ENCODE assay signal across 23 cellular contexts in genomic region chr11:83523676-83524075, GRCh38.
DNase-seq lines count a peak whose midpoint lies in the region; ATAC-seq, FAIRE-seq and TF ChIP-seq lines count a peak whose summit lies in the region.
"Had no signal": no experiment of that assay in that cellular context is flagged by ENCODE, and none has a peak within 500 bp of the region (broad histone marks: within the 10 kb centered on the region; RNA-seq: fewer than 3 reads in every experiment).

No MANE protein-coding gene starts in this region.

- no peak for TF ChIP-seq POLR2A in H1 (IDR thresholded peaks at IDR 0.05; ENCODE audit: control extremely low read depth in 1 of 2, low read depth in 2 of 2, low read length in 2 of 2)

- no peak for FAIRE-seq in H1 (lab: Jason Lieb, UNC)
- FAIRE-seq: A549, GM19239, K562 had no signal

- no peaks in the 10 kb centered on the region for H3K27me3 ChIP-seq in H1 (replicated peaks in 1 of 4; ENCODE audit: control insufficient read depth in 3 of 4, extremely low read depth in 1 of 4, insufficient read depth in 3 of 4, low read length in 3 of 4)
- H3K27me3 ChIP-seq: BLaER1 treated with 17β-estradiol and CSF1 and Interleukin-3, amounts not matched to agents 10 nM and 100 nM; Peyer's patch had no signal

- CTCF ChIA-PET in H1 (lab: Charles Lee; ENCODE audit: partially characterized antibody) = interaction anchor here (0.7 to 4.0 kb wide), 18 partner anchors 10 to 299 kb away, joined by 3 to 27 read pairs (median 5); no protein-coding TSS in a partner anchor

- POLR2A ChIA-PET in H1 (lab: Charles Lee; ENCODE audit: partially characterized antibody) = no interaction called here

- H2BK15ac ChIP-seq in H1 (ENCODE audit: low read length) = no peak overlapping the region

- no peaks in the 10 kb centered on the region for H3K23me2 ChIP-seq in H1 (ENCODE audit: low read depth, low read length)

- no peak overlapping the region for H2BK5ac ChIP-seq in H1 (ENCODE audit: low read depth, low read length)

- no peaks in the 10 kb centered on the region for H3K79me1 ChIP-seq in H1 (ENCODE audit: low read depth, low read length)

- H2BK120ac ChIP-seq in H1 (replicated peaks; ENCODE audit: low read depth, low read length) = no peak overlapping the region

- H4K8ac ChIP-seq in H1 (ENCODE audit: extremely low read depth, insufficient read depth, low read length) = no peak overlapping the region

- H2BK12ac ChIP-seq in H1 (ENCODE audit: low read depth, low read length) = no peak overlapping the region

- H2BK20ac ChIP-seq in H1 (ENCODE audit: low read length) = no peak overlapping the region

- 0 out of 2 replicates have a peak overlapping the region, but pooled peaks have one; percentile 58 for H2AFZ ChIP-seq in H1 (ENCODE audit: low read length)

- no peak overlapping the region for H3K14ac ChIP-seq in H1 (ENCODE audit: insufficient read length)

- no peak overlapping the region for H2AK5ac ChIP-seq in H1 (ENCODE audit: low read depth, low read length)

- no peak overlapping the region for H3K4me3 ChIP-seq in H1 (ENCODE audit: extremely low read depth in 1 of 4, insufficient read depth in 2 of 4, low read depth in 3 of 4, low read length in 4 of 4)
- H3K4me3 ChIP-seq: A549; BLaER1 treated with 17β-estradiol and CSF1 and Interleukin-3, amounts not matched to agents 10 nM and 100 nM; K562; Peyer's patch had no signal

- no peaks in the 10 kb centered on the region for H3K36me3 ChIP-seq in H1 (ENCODE audit: control insufficient read depth in 2 of 4, insufficient read depth in 4 of 4, low read length in 3 of 4)
- H3K36me3 ChIP-seq: BLaER1 treated with 17β-estradiol and CSF1 and Interleukin-3, amounts not matched to agents 10 nM and 100 nM; Peyer's patch had no signal

- H4K20me1 ChIP-seq in H1 (replicated peaks in 1 of 2; ENCODE audit: control insufficient read depth in 1 of 2, insufficient read depth in 2 of 2, low read length in 2 of 2) = no peaks in the 10 kb centered on the region
- H4K20me1 ChIP-seq: BLaER1 treated with 17β-estradiol and CSF1 and Interleukin-3, amounts not matched to agents 10 nM and 100 nM had no signal

- ATAC-seq in GM18502 (IDR thresholded peaks at IDR 0.05; ENCODE audit: poor library complexity, unreplicated experiment) = no peak
- no peak for ATAC-seq in GM19467 (IDR thresholded peaks at IDR 0.05; ENCODE audit: unreplicated experiment)
- ATAC-seq: A549; CD8-positive, alpha-beta T cell; K562; SK-N-SH treated with all-trans-retinoic acid at 6 μM for 48 hours had no signal

- TF ChIP-seq EP300 in H1 (IDR thresholded peaks at IDR 0.05; ENCODE audit: borderline replicate concordance in 1 of 2, low read depth in 2 of 2, low read length in 2 of 2) = no peak

- no peak overlapping the region for H4K91ac ChIP-seq in H1 (replicated peaks; ENCODE audit: insufficient read length, low read length)

- peaks cover 4 to 5% of the 10 kb centered on the region in 2 experiments for H3K9me3 ChIP-seq in H1 (ENCODE audit: insufficient read depth in 2 of 2, low read depth in 1 of 2, low read length in 1 of 2)
- H3K9me3 ChIP-seq: A549, Peyer's patch had no signal

- H3K9ac ChIP-seq in H1 (replicated peaks in 1 of 4; ENCODE audit: extremely low read depth in 1 of 4, low read depth in 3 of 4, low read length in 3 of 4) = no peak overlapping the region
- H3K9ac ChIP-seq: BLaER1 treated with 17β-estradiol and CSF1 and Interleukin-3, amounts not matched to agents 10 nM and 100 nM had no signal

- H3K4ac ChIP-seq in H1 (replicated peaks; ENCODE audit: insufficient read length, low read depth, low read length) = no peak overlapping the region

- H3K18ac ChIP-seq in H1 (ENCODE audit: extremely low read depth, low read length) = no peak overlapping the region

- H3K4me2 ChIP-seq in H1 (ENCODE audit: insufficient read depth in 1 of 2, low read depth in 2 of 2, low read length in 2 of 2) = no peak overlapping the region
- H3K4me2 ChIP-seq: A549; BLaER1 treated with 17β-estradiol and CSF1 and Interleukin-3, amounts not matched to agents 10 nM and 100 nM had no signal

- 94% methylated on average over 2 of the region's 2 CpGs; no CpG with 5 or more reads in 1 of the 2 experiments for WGBS in H1 (ENCODE audit: extremely low coverage in 1 of 2, insufficient coverage in 1 of 2, insufficient read length in 1 of 2, insufficient replicate concordance in 2 of 2, low coverage in 1 of 2, low lambda C conversion rate in 2 of 2, missing lambda C conversion rate in 1 of 2), 2 experiments

- no peak overlapping the region for H4K5ac ChIP-seq in H1 (ENCODE audit: insufficient read length, low read depth, low read length)

- H3K27ac ChIP-seq in H1 (ENCODE audit: low read depth, low read length) = no peak overlapping the region
- H3K27ac ChIP-seq: A549; BLaER1 treated with 17β-estradiol and CSF1 and Interleukin-3, amounts not matched to agents 10 nM and 100 nM; Peyer's patch had no signal

- TF ChIP-seq RAD21 in H1 (IDR thresholded peaks at IDR 0.05 in 1 of 2, conservative IDR thresholded peaks at IDR 0.05 in 1 of 2; ENCODE audit: low read depth in 2 of 2, low read length in 2 of 2) = no peak

- H3K4me1 ChIP-seq in H1 (replicated peaks in 1 of 4; ENCODE audit: control insufficient read depth in 3 of 4, insufficient read depth in 4 of 4, low read length in 3 of 4) = peaks cover 0 to 5% (median 0%) of the 10 kb centered on the region in 4 experiments; a peak in 2 of 7 replicates
- H3K4me1 ChIP-seq: A549, Peyer's patch had no signal

- DNase-seq in A172 (ENCODE audit: low spot score) (peak; percentile 12), EL (peak; percentile 3), NAMALWA (ENCODE audit: low spot score) (peak; percentile 5), H1 (ENCODE audit: low read depth in 1 of 2, low spot score in 2 of 2) (no peak), DMS53 (lab: John Stamatoyannopoulos, UW) (no peak)
- DNase-seq: Calu3; CD8-positive, alpha-beta T cell; GDM1; GOT3; NCI-H187; NCI-H2107; NCI-H510A treated with DMSO at 0.1 percent for 48 hours; NK-92 treated with Interleukin-12 subunit alpha and Interleukin-12 subunit beta, amount 100 ng/mL, for 24 hours; Peyer's patch; Right ventricle myocardium superior; T-helper 1 cell had no signal

- no peak overlapping the region for H3K23ac ChIP-seq in H1 (ENCODE audit: insufficient read length)

- no peak for TF ChIP-seq CTCF in H1 (IDR thresholded peaks at IDR 0.05; ENCODE audit: control extremely low read depth in 1 of 3, insufficient read depth in 1 of 3, low read depth in 1 of 3, low read length in 3 of 3)

- H3K56ac ChIP-seq in H1 (replicated peaks; ENCODE audit: insufficient read length, low read depth, low read length) = no peak overlapping the region

- no peaks in the 10 kb centered on the region for H3K79me2 ChIP-seq in H1 (ENCODE audit: control insufficient read depth in 1 of 2, insufficient read depth in 2 of 2, low read length in 2 of 2)

TF ChIP-seq in H1, 55 proteins besides CTCF, POLR2A, EP300 and RAD21:
- TF ChIP-seq RNF2 (IDR thresholded peaks at IDR 0.05; ENCODE audit: borderline replicate concordance, low read depth, low read length, missing control alignments, poor library complexity, severe bottlenecking) (no peak), SRF (IDR thresholded peaks at IDR 0.05; ENCODE audit: low read depth, low read length) (no peak), CBX8 (IDR thresholded peaks at IDR 0.05; ENCODE audit: borderline replicate concordance, low read depth, low read length) (no peak), FOSL1 (IDR thresholded peaks at IDR 0.05; ENCODE audit: insufficient read depth, low read depth, low read length) (no peak), EGR1 (IDR thresholded peaks at IDR 0.05; ENCODE audit: borderline replicate concordance, low read depth, low read length) (no peak), SP2 (IDR thresholded peaks at IDR 0.05; ENCODE audit: low read length) (no peak), TCF12 (IDR thresholded peaks at IDR 0.05; ENCODE audit: low read depth, low read length) (no peak), EZH2 (IDR thresholded peaks at IDR 0.05; ENCODE audit: low read depth, low read length, severe bottlenecking) (no peak), JUN (IDR thresholded peaks at IDR 0.05; ENCODE audit: low read depth, low read length) (no peak), CHD1 (IDR thresholded peaks at IDR 0.05; ENCODE audit: low read depth, low read length) (no peak), CREB1 (IDR thresholded peaks at IDR 0.05) (no peak), CHD2 (IDR thresholded peaks at IDR 0.05; ENCODE audit: low read length) (no peak), KDM1A (IDR thresholded peaks at IDR 0.05; ENCODE audit: borderline replicate concordance, low read length) (no peak), KDM5A (IDR thresholded peaks at IDR 0.05; ENCODE audit: low read length) (no peak), SP1 (IDR thresholded peaks at IDR 0.05; ENCODE audit: low read depth, low read length) (no peak), SUZ12 (IDR thresholded peaks at IDR 0.05; ENCODE audit: low read length) (no peak)

Comparison
In these comparisons a context has a peak if more than half of its experiments do, and no peak if none do; other contexts are left out.
1. DNase-seq: peak in A172 (single experiment), EL (single experiment) and NAMALWA (single experiment); none in H1 (0 of 2) and DMS53 (single experiment).